ENCODE assay signal across 16 cellular contexts in the genomic region with DNA sequence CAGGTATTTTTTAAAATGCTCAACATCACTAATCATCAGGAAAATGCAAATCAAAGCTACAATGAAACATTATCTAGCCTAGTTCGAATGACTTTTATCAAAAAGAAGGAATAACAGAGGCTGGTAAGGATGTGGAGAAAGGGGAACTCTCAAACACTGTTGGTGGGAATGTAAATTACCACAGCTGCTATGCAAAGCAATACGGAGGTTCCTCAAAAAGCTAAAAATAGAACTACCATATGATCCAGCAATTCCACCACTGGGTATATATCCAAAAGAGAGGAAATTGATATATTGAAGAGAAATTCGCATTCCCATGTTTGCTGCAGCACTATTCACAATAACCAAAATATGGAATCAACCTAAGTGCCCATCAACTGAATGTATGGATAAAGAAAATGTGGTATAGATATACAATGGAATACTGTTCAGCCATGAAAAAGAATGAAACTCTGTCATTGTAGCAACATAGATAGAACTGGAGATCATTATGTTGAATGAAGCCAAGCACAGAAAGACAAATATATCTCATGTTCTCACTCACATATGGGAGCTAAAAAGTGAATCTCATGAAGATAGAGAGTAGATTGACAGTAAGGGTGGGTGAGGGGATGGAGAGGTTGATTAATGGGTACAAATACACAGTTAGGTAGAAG. TPM values are rescaled to one million over a fixed set of nuclear protein-coding genes. Genes with fewer than 3 reads are reported as not detected.
DNase-seq lines count a peak whose midpoint lies in the region; ATAC-seq, FAIRE-seq and TF ChIP-seq lines count a peak whose summit lies in the region.
"Had no signal": no experiment of that assay in that cellular context is flagged by ENCODE, and none has a peak within 500 bp of the region (broad histone marks: within the 10 kb centered on the region; RNA-seq: fewer than 3 reads in every experiment).

No MANE protein-coding gene starts in this region.

- H3K36me3 Mint-ChIP-seq in activated naive CD8-positive, alpha-beta T cell treated with anti-CD3 and anti-CD28 coated beads, Interleukin-2, amount 50 U/mL, for 24 hours (ENCODE audit: low read depth) = peaks cover 4% of the 10 kb centered on the region

- ATAC-seq in K562 (no peak), aorta (ENCODE audit: low FRiP score) (no peak)
- no peak for ATAC-seq in activated naive CD8-positive, alpha-beta T cell treated with anti-CD3 and anti-CD28 coated beads, Interleukin-2, amount 50 U/mL, for 24 hours

- no peak overlapping the region for H3K9ac ChIP-seq in K562 (ENCODE audit: insufficient read depth in 1 of 2, low read depth in 2 of 2, low read length in 2 of 2)
- H3K9ac ChIP-seq: GM23248 had no signal

- no peak for FAIRE-seq in K562 (lab: Jason Lieb, UNC)

- H3K79me2 ChIP-seq in K562 (ENCODE audit: control insufficient read depth, insufficient read depth, low read length) = no peaks in the 10 kb centered on the region

- H3K9me3 Mint-ChIP-seq in activated naive CD8-positive, alpha-beta T cell treated with anti-CD3 and anti-CD28 coated beads, Interleukin-2, amount 50 U/mL, for 24 hours = peaks cover 9% of the 10 kb centered on the region
- H3K9me3 Mint-ChIP-seq: CD4-positive, alpha-beta T cell had no signal

- DNase-seq in AML-193 (lab: John Stamatoyannopoulos, UW) (peak; percentile 5 to 15), NCI-H526 treated with DMSO at 0.1 percent for 48 hours (lab: John Stamatoyannopoulos, UW) (peak; percentile 66), K562 (ENCODE audit: extremely low read depth in 1 of 4, low spot score in 3 of 4) (no peak), aorta (no peak), H7 (no peak), islet precursor cell (no peak)
- no peak for DNase-seq in activated naive CD8-positive, alpha-beta T cell treated with anti-CD3 and anti-CD28 coated beads, Interleukin-2, amount 50 U/mL, for 24 hours
- DNase-seq: CD4-positive, alpha-beta T cell; EL; GM23248; NCI-H187; NCI-H345; NCI-H69; PC-9 had no signal

- no peak for TF ChIP-seq RAD21 in K562 (CRISPR knock-in tag; conservative IDR thresholded peaks at IDR 0.05 in 1 of 2, IDR thresholded peaks at IDR 0.05 in 1 of 2)

- no peak overlapping the region for H3K4me3 Mint-ChIP-seq in activated naive CD8-positive, alpha-beta T cell treated with anti-CD3 and anti-CD28 coated beads, Interleukin-2, amount 50 U/mL, for 24 hours
- H3K4me3 Mint-ChIP-seq: CD4-positive, alpha-beta T cell had no signal

- no peak for TF ChIP-seq EP300 in K562 (IDR thresholded peaks at IDR 0.05; ENCODE audit: low read length)

- no peaks in the 10 kb centered on the region for H3K4me1 Mint-ChIP-seq in activated naive CD8-positive, alpha-beta T cell treated with anti-CD3 and anti-CD28 coated beads, Interleukin-2, amount 50 U/mL, for 24 hours

- TF ChIP-seq CTCF in HEK293 (tag by site-specific recombination; IDR thresholded peaks at IDR 0.05) = no peak
- TF ChIP-seq CTCF in K562 (IDR thresholded peaks at IDR 0.05 in 2 of 3, conservative IDR thresholded peaks at IDR 0.05 in 1 of 3; ENCODE audit: insufficient read depth in 2 of 3, low read depth in 1 of 3, low read length in 3 of 3) = no peak

- H3K4me2 ChIP-seq in K562 (ENCODE audit: insufficient read depth, low read length) = no peak overlapping the region
- H3K4me2 ChIP-seq: PC-9 had no signal

- H3K27ac ChIP-seq in HEK293 (ENCODE audit: extremely low read depth, low read depth, low read length) = no peak overlapping the region
- H3K27ac ChIP-seq in K562 (ENCODE audit: extremely low read depth, low read depth, low read length) = no peak overlapping the region
- H3K27ac ChIP-seq in aorta (ENCODE audit: low read depth in 1 of 2, low read length in 2 of 2) = no peak overlapping the region
- H3K27ac ChIP-seq: GM23248, PC-9, SK-N-MC had no signal

- CTCF ChIA-PET in HEK293 (lab: Yijun Ruan, JAX) = interaction anchor here (0.8 to 7.8 kb wide), 2 partner anchors 57 to 290 kb away, joined by 3 to 158 read pairs; no protein-coding TSS in a partner anchor
- CTCF ChIA-PET in K562 (lab: Yijun Ruan, JAX; ENCODE audit: low intra/inter-chr PET ratio) = no interaction called here

- no TSS peak for BruUV-seq in K562 (replicated peaks; lab: Mats Ljungman, UMichigan)

- intact Hi-C loops in K562 (cut with micrococcal nuclease) (no loop called here), aorta (cut with DNase I) (no loop called here)

- POLR2A ChIA-PET in HEK293 (lab: Yijun Ruan, JAX) = no interaction called here
- POLR2A ChIA-PET in K562 (lab: Yijun Ruan, JAX) = no interaction called here

- WGBS in K562 (ENCODE audit: insufficient coverage, low coverage, missing lambda C conversion rate) = 0% methylated on average over 3 of the region's 3 CpGs
- 60 to 65% methylated on average over 3 of the region's 3 CpGs for WGBS in aorta, 2 donors

- 0 out of 2 replicates have a peak, but pooled peaks have one; percentile 26 for TF ChIP-seq POLR2A in K562 (conservative IDR thresholded peaks at IDR 0.05)

- H3K9me3 ChIP-seq in HEK293 (ENCODE audit: control insufficient read depth, insufficient read depth, low read depth, low read length) (no peaks in the 10 kb centered on the region; the same call in none of the 2 replicates), K562 (replicated peaks; ENCODE audit: control insufficient read depth, insufficient read depth, low read depth, low read length) (no peaks in the 10 kb centered on the region), aorta (ENCODE audit: control insufficient read depth, low read length) (no peaks in the 10 kb centered on the region)

- no peaks in the 10 kb centered on the region for H3K9me1 ChIP-seq in K562 (ENCODE audit: control insufficient read depth, insufficient read depth, low read length)

- H3K27ac Mint-ChIP-seq in activated naive CD8-positive, alpha-beta T cell treated with anti-CD3 and anti-CD28 coated beads, Interleukin-2, amount 50 U/mL, for 24 hours = no peak overlapping the region
- H3K27ac Mint-ChIP-seq: CD4-positive, alpha-beta T cell had no signal

- in situ Hi-C loops in K562 (cut with MboI) = loop anchor here (5.0 kb wide), 1 partner anchor 53 kb away; no protein-coding TSS in a partner anchor

- H3K4me1 ChIP-seq in HEK293 (ENCODE audit: control insufficient read depth, insufficient read depth, low read length) (0 out of 2 replicates have a peak, but pooled peaks cover 2% of the 10 kb centered on the region), K562 (replicated peaks in 1 of 2; ENCODE audit: control insufficient read depth in 2 of 2, insufficient read depth in 2 of 2, low read length in 2 of 2) (peaks cover 0 to 6% of the 10 kb centered on the region in 2 experiments; a peak in 3 of 5 replicates), aorta (ENCODE audit: control insufficient read depth in 1 of 2, insufficient read depth in 2 of 2, low read length in 2 of 2) (no peaks in the 10 kb centered on the region)

- H3K27me3 Mint-ChIP-seq in activated naive CD8-positive, alpha-beta T cell treated with anti-CD3 and anti-CD28 coated beads, Interleukin-2, amount 50 U/mL, for 24 hours = peaks cover 13% of the 10 kb centered on the region
- H3K27me3 Mint-ChIP-seq: CD4-positive, alpha-beta T cell had no signal

- H3K4me3 ChIP-seq in HEK293 (ENCODE audit: low read depth, low read length) (no peak overlapping the region), K562 (no peak overlapping the region), aorta (ENCODE audit: low read length in 2 of 2) (no peak overlapping the region), H7 (ENCODE audit: insufficient read depth, low read depth, low read length) (no peak overlapping the region)
- H3K4me3 ChIP-seq: GM23248, PC-9, SK-N-MC had no signal

- no peaks in the 10 kb centered on the region for H3K36me3 ChIP-seq in HEK293 (ENCODE audit: control insufficient read depth in 2 of 2, insufficient read depth in 1 of 2, low read length in 2 of 2)
- no peaks in the 10 kb centered on the region for H3K36me3 ChIP-seq in K562 (ENCODE audit: control insufficient read depth, insufficient read depth, low read length)
- no peaks in the 10 kb centered on the region for H3K36me3 ChIP-seq in aorta (ENCODE audit: control insufficient read depth in 1 of 2, insufficient read depth in 2 of 2, low read length in 1 of 2)
- no peaks in the 10 kb centered on the region for H3K36me3 ChIP-seq in H7 (replicated peaks; ENCODE audit: control insufficient read depth, insufficient read depth, low read length)

- H3K27me3 ChIP-seq in K562 (ENCODE audit: control insufficient read depth in 2 of 2, insufficient read depth in 2 of 2, low read length in 2 of 2) = peaks cover 4% of the 10 kb centered on the region in 2 experiments
- H3K27me3 ChIP-seq in aorta (ENCODE audit: control insufficient read depth in 1 of 2, insufficient read depth in 2 of 2, low read length in 1 of 2) = no peaks in the 10 kb centered on the region
- H3K27me3 ChIP-seq in H7 (ENCODE audit: control insufficient read depth, insufficient read depth, low read length) = no peaks in the 10 kb centered on the region

- no peak overlapping the region for H2AFZ ChIP-seq in K562 (ENCODE audit: low read depth, low read length)
- H2AFZ ChIP-seq: GM23248, PC-9 had no signal

- no peaks in the 10 kb centered on the region for H4K20me1 ChIP-seq in K562 (replicated peaks; ENCODE audit: control insufficient read depth, insufficient read depth, low read length)

RNA-seq across cellular contexts. Expression of a gene that starts 19.7 kb away (rescaled TPM):
- 161 and 267 TPM in 2 replicates for total RNA-seq in K562 (2011; cell fraction: chromatin; rRNA removed; ENCODE audit: low replicate concordance)
- 171 and 189 TPM in 2 replicates for total RNA-seq in K562 (2011; cell fraction: nucleolus; rRNA removed)
- 182 and 254 TPM in 2 replicates for total RNA-seq in K562 (2011; cell fraction: nucleoplasm; rRNA removed)
- total RNA-seq in K562 (2014; rRNA removed) = 25.8 and 32.5 TPM in 2 replicates
- 22.3 and 24.8 TPM in 2 replicates for total RNA-seq in K562 (2014; rRNA removed; fragmentation: Illumina TruSeq; extraction: Trizol)
- total RNA-seq in K562 (2015; rRNA removed; fragmentation: Illumina TruSeq; extraction: Trizol) = 34.8 and 39.3 TPM in 2 replicates
- 51.6 and 53.3 TPM in 2 replicates for total RNA-seq in K562 (2021)
- polyA plus RNA-seq in K562 (2011; rRNA removed) = 46.0 and 47.3 TPM in 2 replicates
- 70.0 and 134 TPM in 2 replicates for polyA plus RNA-seq in K562 (2011; cell fraction: cytosol; rRNA removed)
- polyA plus RNA-seq in K562 (2011; cell fraction: nucleus; rRNA removed) = 68.6 and 106 TPM in 2 replicates
- polyA plus RNA-seq in K562 (2012) = 36.7 and 38.9 TPM in 2 replicates
- 42.6 and 49.8 TPM in 2 replicates for polyA plus RNA-seq in K562 (2014; fragmentation: Illumina TruSeq; extraction: Trizol)
- polyA plus RNA-seq in K562 (2014; fragmentation: Nextera tagmentation; extraction: Ambion mirVana) = under 1 TPM; 0.71 to 0.77 TPM
- 47.5 and 60.1 TPM in 2 replicates for polyA plus RNA-seq in K562 (2014; rRNA removed)
- 60.0 and 111 TPM in 2 replicates for polyA minus RNA-seq in K562 (2011; rRNA and poly(A)+ RNA removed)
- polyA minus RNA-seq in K562 (2011; cell fraction: cytosol; rRNA and poly(A)+ RNA removed) = 26.9 and 47.0 TPM in 2 replicates
- polyA minus RNA-seq in K562 (2011; cell fraction: nucleus; rRNA and poly(A)+ RNA removed) = 38.7 and 49.0 TPM in 2 replicates
- 10 to 100 TPM; 11.3 to 16.8 TPM for total RNA-seq in aorta
- 1 to 10 TPM; 5.3 to 8.2 TPM for polyA plus RNA-seq in aorta
- 32.5 and 33.7 TPM in 2 replicates for total RNA-seq in H7 (2014; rRNA removed; shearing (Covaris generic))

RNA-seq across cellular contexts. Expression of a gene that starts 28.4 kb away (rescaled TPM):
- total RNA-seq in K562 (2011; cell fraction: chromatin; rRNA removed; ENCODE audit: low replicate concordance) = 56.6 and 67.0 TPM in 2 replicates
- total RNA-seq in K562 (2011; cell fraction: nucleolus; rRNA removed) = 22.5 and 38.2 TPM in 2 replicates
- 31.6 and 32.1 TPM in 2 replicates for total RNA-seq in K562 (2011; cell fraction: nucleoplasm; rRNA removed)
- total RNA-seq in K562 (2014; rRNA removed) (18.0 and 19.7 TPM in 2 replicates), K562 (2014; rRNA removed; fragmentation: Illumina TruSeq; extraction: Trizol) (35.3 and 40.3 TPM in 2 replicates), K562 (2015; rRNA removed; fragmentation: Illumina TruSeq; extraction: Trizol) (30.4 and 34.7 TPM in 2 replicates), K562 (2021) (32.2 and 42.1 TPM in 2 replicates), aorta (10 to 100 TPM; 76.0 to 96.3 TPM)
- polyA plus RNA-seq in K562 (2011; rRNA removed) (58.3 and 61.6 TPM in 2 replicates), K562 (2014; fragmentation: Illumina TruSeq; extraction: Trizol) (20.1 and 22.3 TPM in 2 replicates), K562 (2014; fragmentation: Nextera tagmentation; extraction: Ambion mirVana) (1 to 10 TPM; 5.9 to 6.5 TPM), K562 (2014; rRNA removed) (12.0 and 14.0 TPM in 2 replicates), aorta (10 to 100 TPM; 11.3 to 14.2 TPM)
- 24.2 and 31.0 TPM in 2 replicates for polyA plus RNA-seq in K562 (2011; cell fraction: cytosol; rRNA removed)
- polyA plus RNA-seq in K562 (2011; cell fraction: nucleus; rRNA removed) = 36.5 and 41.2 TPM in 2 replicates
- polyA plus RNA-seq in K562 (2012) = 14.2 and 14.3 TPM in 2 replicates
- polyA minus RNA-seq in K562 (2011; rRNA and poly(A)+ RNA removed) = 182 and 215 TPM in 2 replicates
- 79.5 and 101 TPM in 2 replicates for polyA minus RNA-seq in K562 (2011; cell fraction: cytosol; rRNA and poly(A)+ RNA removed)
- 19.3 and 38.7 TPM in 2 replicates for polyA minus RNA-seq in K562 (2011; cell fraction: nucleus; rRNA and poly(A)+ RNA removed)
- total RNA-seq in H7 (2014; rRNA removed; shearing (Covaris generic)) = 78.4 and 91.7 TPM in 2 replicates

RNA-seq across cellular contexts. Expression of a gene that starts 44.1 kb away (rescaled TPM):
- 41.4 and 49.7 TPM in 2 replicates for total RNA-seq in K562 (2011; cell fraction: chromatin; rRNA removed; ENCODE audit: low replicate concordance)
- total RNA-seq in K562 (2011; cell fraction: nucleolus; rRNA removed) = 19.3 and 20.3 TPM in 2 replicates
- 29.4 and 47.2 TPM in 2 replicates for total RNA-seq in K562 (2011; cell fraction: nucleoplasm; rRNA removed)
- 7.6 and 8.7 TPM in 2 replicates for total RNA-seq in K562 (2014; rRNA removed)
- 15.5 and 19.8 TPM in 2 replicates for total RNA-seq in K562 (2014; rRNA removed; fragmentation: Illumina TruSeq; extraction: Trizol)
- total RNA-seq in K562 (2015; rRNA removed; fragmentation: Illumina TruSeq; extraction: Trizol) = 16.7 and 17.4 TPM in 2 replicates
- 6.3 and 6.5 TPM in 2 replicates for total RNA-seq in K562 (2021)
- polyA plus RNA-seq in K562 (2011; rRNA removed) = 16.9 and 18.2 TPM in 2 replicates
- 2.6 and 3.5 TPM in 2 replicates for polyA plus RNA-seq in K562 (2011; cell fraction: cytosol; rRNA removed)
- 11.0 and 16.7 TPM in 2 replicates for polyA plus RNA-seq in K562 (2011; cell fraction: nucleus; rRNA removed)
- 6.4 and 11.6 TPM in 2 replicates for polyA plus RNA-seq in K562 (2012)
- 20.8 and 24.4 TPM in 2 replicates for polyA plus RNA-seq in K562 (2014; fragmentation: Illumina TruSeq; extraction: Trizol)
- 1 to 10 TPM; 2.8 to 3.8 TPM for polyA plus RNA-seq in K562 (2014; fragmentation: Nextera tagmentation; extraction: Ambion mirVana)
- polyA plus RNA-seq in K562 (2014; rRNA removed) = 15.6 and 30.6 TPM in 2 replicates
- polyA minus RNA-seq in K562 (2011; rRNA and poly(A)+ RNA removed) = 6.1 and 7.6 TPM in 2 replicates
- 0.73 and 1.2 TPM in 2 replicates for polyA minus RNA-seq in K562 (2011; cell fraction: cytosol; rRNA and poly(A)+ RNA removed)
- 3.6 and 6.1 TPM in 2 replicates for polyA minus RNA-seq in K562 (2011; cell fraction: nucleus; rRNA and poly(A)+ RNA removed)
- total RNA-seq in aorta = 1 to 10 TPM; 4.0 to 8.3 TPM
- polyA plus RNA-seq in aorta = 10 to 100 TPM in 1 of 2 donors, 1 to 10 TPM in 1; 3.9 to 29.9 TPM
- 5.6 and 7.4 TPM in 2 replicates for total RNA-seq in H7 (2014; rRNA removed; shearing (Covaris generic))

Comparison
In these comparisons a context has a peak if more than half of its experiments do, and no peak if none do; other contexts are left out.
1. DNase-seq: peak in AML-193 (2 of 2) and NCI-H526 treated with DMSO at 0.1 percent for 48 hours (single experiment); none in K562 (0 of 4), aorta (0 of 2), H7 (single experiment), activated naive CD8-positive, alpha-beta T cell treated with anti-CD3 and anti-CD28 coated beads, Interleukin-2, amount 50 U/mL, for 24 hours (single experiment) and islet precursor cell (single experiment).